Comparison of ENCODE assay signal across 8 cellular contexts in the genomic region with DNA sequence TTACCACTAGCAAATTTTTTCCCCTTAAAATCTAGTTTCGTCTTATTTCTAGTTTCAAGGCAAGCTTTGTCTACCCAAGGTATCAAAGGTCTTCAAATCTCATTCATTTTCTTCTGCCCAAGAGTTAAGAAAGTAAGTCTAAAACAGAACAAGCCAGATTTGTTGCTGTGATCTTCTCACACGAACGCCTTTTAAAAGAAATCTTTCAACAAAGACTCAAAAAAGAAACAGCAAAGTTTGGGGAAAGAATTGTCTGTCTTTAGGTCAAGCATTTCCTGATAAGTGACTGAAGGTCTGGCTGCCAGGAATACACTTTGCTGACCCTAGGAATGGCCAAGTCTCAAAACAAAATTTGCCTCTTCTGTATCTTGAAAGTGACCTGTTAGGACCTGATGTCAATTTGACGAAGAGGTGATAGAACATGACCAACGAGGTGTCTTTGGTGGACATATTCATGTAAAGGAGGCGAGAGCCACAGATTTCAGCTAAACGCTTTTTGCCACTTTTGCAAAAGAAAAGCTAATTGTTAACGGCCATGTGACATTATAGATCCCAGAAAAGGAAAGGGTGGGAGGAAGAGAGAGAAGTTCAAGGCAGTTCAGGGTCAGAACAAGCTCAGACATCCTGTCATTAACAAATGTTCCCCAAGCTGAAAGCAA. TPM values are rescaled to one million over a fixed set of nuclear protein-coding genes. Genes with fewer than 3 reads are reported as not detected.
DNase-seq lines count a peak whose midpoint lies in the region; ATAC-seq and TF ChIP-seq lines count a peak whose summit lies in the region.

No MANE protein-coding gene starts in this region.

- H3K36me3 ChIP-seq in A673 (ENCODE audit: insufficient read depth, low read length, poor library complexity, severe bottlenecking): no peaks in the 10 kb centered on the region
- H3K36me3 ChIP-seq in right atrium auricular region: no peaks in the 10 kb centered on the region
- no peaks in the 10 kb centered on the region for H3K36me3 ChIP-seq in skeletal muscle satellite cell (ENCODE audit: insufficient read depth, low read length)

- H3K4me1 ChIP-seq in A673 (ENCODE audit: insufficient read depth, low read length, poor library complexity, severe bottlenecking) (peaks cover 28% of the 10 kb centered on the region), right atrium auricular region (peaks cover 0 to 23% of the 10 kb centered on the region in 2 donors), skeletal muscle satellite cell (ENCODE audit: control insufficient read depth, insufficient read depth, low read length) (peaks cover 23% of the 10 kb centered on the region)

- no TSS peak for BruUV-seq in A673 (replicated peaks; lab: Mats Ljungman, UMichigan)

- CTCF ChIA-PET in A673 (lab: Charles Lee): no interaction called here

- H3K27ac ChIP-seq in A673 (ENCODE audit: low read depth, low read length, poor library complexity, severe bottlenecking) (peak overlapping the region; percentile 98), right atrium auricular region (peak overlapping the region; percentile 99 to 100)

- H3K4me3 Mint-ChIP-seq in activated T-helper 17 cell treated with anti-CD3 and anti-CD28 coated beads, Interleukin-2, amount 50 U/mL, for 72 hours: peak overlapping the region; percentile 95

- TF ChIP-seq CTCF in A673 (conservative IDR thresholded peaks at IDR 0.05; ENCODE audit: low read depth, low read length) (no peak), right atrium auricular region (IDR thresholded peaks at IDR 0.05) (no peak)

- peaks cover 27% of the 10 kb centered on the region for H3K4me1 Mint-ChIP-seq in activated T-helper 17 cell treated with anti-CD3 and anti-CD28 coated beads, Interleukin-2, amount 50 U/mL, for 72 hours

- H3K9me3 Mint-ChIP-seq in activated T-helper 17 cell treated with anti-CD3 and anti-CD28 coated beads, Interleukin-2, amount 50 U/mL, for 72 hours: no peaks in the 10 kb centered on the region

- H3K36me3 Mint-ChIP-seq in activated T-helper 17 cell treated with anti-CD3 and anti-CD28 coated beads, Interleukin-2, amount 50 U/mL, for 72 hours (ENCODE audit: low read depth): peaks cover 11% of the 10 kb centered on the region

- POLR2A ChIA-PET in A673 (lab: Charles Lee; ENCODE audit: low non-redundant PET): interaction anchor here (0.5 kb wide), 1 partner anchor 332 kb away, joined by 3 read pairs; no protein-coding TSS in a partner anchor

- H3K27me3 Mint-ChIP-seq in activated T-helper 17 cell treated with anti-CD3 and anti-CD28 coated beads, Interleukin-2, amount 50 U/mL, for 72 hours: no peaks in the 10 kb centered on the region

- peak overlapping the region; percentile 99 for H3K9ac ChIP-seq in skeletal muscle satellite cell (ENCODE audit: low read depth, low read length)

- H3K27me3 ChIP-seq in A673 (replicated peaks; ENCODE audit: insufficient read depth, low read depth, low read length, poor library complexity): no peaks in the 10 kb centered on the region
- H3K27me3 ChIP-seq in right atrium auricular region: no peaks in the 10 kb centered on the region
- no peaks in the 10 kb centered on the region for H3K27me3 ChIP-seq in skeletal muscle satellite cell (ENCODE audit: control insufficient read depth, insufficient read depth, low read length)

- DNase-seq in A673 (ENCODE audit: low spot score) (no peak), right atrium auricular region (ENCODE audit: low spot score) (no peak), hepatic stellate cell (ENCODE audit: low spot score) (no peak), activated gamma-delta T cell treated with Interleukin-2 at 50 U/mL for 16 hours (no peak), NCI-H1092 (lab: John Stamatoyannopoulos, UW) (no peak)

- H3K27ac Mint-ChIP-seq in activated T-helper 17 cell treated with anti-CD3 and anti-CD28 coated beads, Interleukin-2, amount 50 U/mL, for 72 hours: peak overlapping the region; percentile 92

- ATAC-seq in GM21528 (IDR thresholded peaks at IDR 0.05; ENCODE audit: low FRiP score, unreplicated experiment): peak; percentile 1
- ATAC-seq in activated T-helper 17 cell treated with anti-CD3 and anti-CD28 coated beads, Interleukin-2, amount 50 U/mL, for 72 hours (replicated peaks): peak; percentile 6

- H3K9me3 ChIP-seq in A673 (ENCODE audit: low read depth, low read length, poor library complexity, severe bottlenecking): no peaks in the 10 kb centered on the region
- H3K9me3 ChIP-seq in right atrium auricular region: no peaks in the 10 kb centered on the region
- no peaks in the 10 kb centered on the region for H3K9me3 ChIP-seq in skeletal muscle satellite cell (replicated peaks; ENCODE audit: low read length)

- H3K4me3 ChIP-seq in A673 (ENCODE audit: low read depth, low read length, poor library complexity, severe bottlenecking): peak overlapping the region; percentile 86
- peak overlapping the region; percentile 91 to 97 for H3K4me3 ChIP-seq in right atrium auricular region
- H3K4me3 ChIP-seq in skeletal muscle satellite cell (ENCODE audit: low read length): peak overlapping the region; percentile 83

- intact Hi-C loops in A673 (cut with micrococcal nuclease; ENCODE audit: unreplicated experiment): loop anchor here (5.0 to 10.0 kb wide), 2 partner anchors 144 to 181 kb away; no protein-coding TSS in a partner anchor

- peak overlapping the region; percentile 86 for H3K4me2 ChIP-seq in skeletal muscle satellite cell (ENCODE audit: low read length)

RNA-seq across cellular contexts. Expression of a gene that starts 1.7 kb away (rescaled TPM):
- total RNA-seq in A673 (2021) (33.2 and 34.8 TPM in 2 replicates), right atrium auricular region (10 to 100 TPM; 20.9 to 27.1 TPM)
- total RNA-seq in activated T-helper 17 cell treated with anti-CD3 and anti-CD28 coated beads, Interleukin-2, amount 50 U/mL, for 72 hours: 10 to 100 TPM; 28.5 to 38.1 TPM
- total RNA-seq in skeletal muscle satellite cell (2012; rRNA removed): 48.3 and 56.0 TPM in 2 replicates
